ENCODE assay signal across 1 cellular context in the genomic region with DNA sequence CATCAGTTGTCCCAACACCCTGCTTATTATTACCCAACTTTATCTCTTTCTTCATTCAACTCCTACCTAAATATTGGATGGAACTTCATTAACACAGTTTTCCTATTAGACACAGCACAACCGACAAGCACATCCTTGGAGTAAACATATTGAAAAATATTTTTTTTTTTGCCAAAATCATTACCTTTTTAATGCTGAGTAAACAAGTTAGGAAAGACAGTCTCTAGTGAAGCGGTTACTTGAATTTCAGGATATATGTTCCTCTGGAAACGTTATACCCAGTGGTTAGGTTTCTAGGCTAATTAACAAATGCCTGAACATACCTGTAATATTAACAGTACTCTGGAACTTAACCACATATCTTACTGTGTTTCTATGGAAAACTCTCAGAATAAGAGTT.
A peak's percentile ranks its signal among the peaks of the same experiment; 100 is the strongest.
TF ChIP-seq lines count a peak whose summit lies in the region.

No MANE protein-coding gene starts in this region.

TF ChIP-seq in K562, 482 proteins besides CTCF, POLR2A, EP300 and RAD21:
- peak; percentile 26; the same call in 1 of the 2 replicates for TF ChIP-seq MAFF (IDR thresholded peaks at IDR 0.05; ENCODE audit: low read length)
- TF ChIP-seq MAFG (tag; conservative IDR thresholded peaks at IDR 0.05): peak; percentile 50
- peak; percentile 87 for TF ChIP-seq ZNF316 (IDR thresholded peaks at IDR 0.05)
- TF ChIP-seq C11orf30 (IDR thresholded peaks at IDR 0.05; ENCODE audit: low read depth): peak; percentile 67; the same call in 1 of the 2 replicates
- TF ChIP-seq CTCFL (IDR thresholded peaks at IDR 0.05; ENCODE audit: borderline replicate concordance, insufficient read depth, low read depth, low read length, poor library complexity, severe bottlenecking): no peak
